In the genomic region with DNA sequence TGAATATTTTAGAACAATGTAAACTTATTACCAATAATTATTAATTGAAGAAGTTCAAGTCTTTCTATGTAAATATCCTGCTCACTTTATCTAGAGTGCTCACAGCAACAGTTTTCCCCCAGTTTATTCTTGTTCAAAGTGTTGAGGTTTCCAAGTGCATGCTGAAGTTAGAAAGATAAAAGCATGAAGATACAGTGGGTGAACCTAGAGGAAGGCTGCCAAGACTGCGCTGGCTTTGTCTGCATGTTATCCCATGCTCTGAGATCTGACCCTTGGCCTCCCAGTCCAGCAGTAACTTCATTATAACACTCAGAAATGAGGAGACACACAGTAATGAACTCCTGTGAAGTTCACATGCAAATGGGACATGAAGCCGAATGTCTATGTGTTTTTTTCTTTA, we compare ENCODE assay signal across 20 cellular contexts.
DNase-seq lines count a peak whose midpoint lies in the region; ATAC-seq and TF ChIP-seq lines count a peak whose summit lies in the region.
"Had no signal": no experiment of that assay in that cellular context is flagged by ENCODE, and none has a peak within 500 bp of the region (broad histone marks: within the 10 kb centered on the region; RNA-seq: fewer than 3 reads in every experiment).

No MANE protein-coding gene starts in this region.

- H3K4me1 Mint-ChIP-seq in activated CD4-positive, alpha-beta memory T cell treated with anti-CD3 and anti-CD28 coated beads for 36 hours (ENCODE audit: low read depth) = no peaks in the 10 kb centered on the region
- no peaks in the 10 kb centered on the region for H3K4me1 Mint-ChIP-seq in activated CD4-positive, alpha-beta T cell treated with anti-CD3 and anti-CD28 coated beads, Interleukin-2, amount 10 ng/mL, durations not matched to agents 7 days and 5 days

- H3K27me3 ChIP-seq in right atrium auricular region = no peaks in the 10 kb centered on the region
- no peaks in the 10 kb centered on the region for H3K27me3 ChIP-seq in cardiac muscle cell
- no peaks in the 10 kb centered on the region for H3K27me3 ChIP-seq in right cardiac atrium (ENCODE audit: control insufficient read depth, insufficient read depth)

- no peak overlapping the region for H3K4me3 Mint-ChIP-seq in activated CD4-positive, alpha-beta memory T cell treated with anti-CD3 and anti-CD28 coated beads for 36 hours
- no peak overlapping the region for H3K4me3 Mint-ChIP-seq in activated CD4-positive, alpha-beta T cell treated with anti-CD3 and anti-CD28 coated beads, Interleukin-2, amount 10 ng/mL, durations not matched to agents 7 days and 5 days
- H3K4me3 Mint-ChIP-seq: IgD-negative memory B cell had no signal

- peaks cover 5% of the 10 kb centered on the region for H3K27me3 Mint-ChIP-seq in activated CD4-positive, alpha-beta memory T cell treated with anti-CD3 and anti-CD28 coated beads for 36 hours
- peaks cover 7% of the 10 kb centered on the region for H3K27me3 Mint-ChIP-seq in activated CD4-positive, alpha-beta T cell treated with anti-CD3 and anti-CD28 coated beads, Interleukin-2, amount 10 ng/mL, durations not matched to agents 7 days and 5 days
- H3K27me3 Mint-ChIP-seq: IgD-negative memory B cell had no signal

- no peak for DNase-seq in Right ventricle myocardium inferior (ENCODE audit: missing footprints)
- DNase-seq in right atrium auricular region (ENCODE audit: low spot score) = no peak
- peak in 1 of 2 donors; percentile 75 for DNase-seq in cardiac muscle cell (ENCODE audit: low read depth in 1 of 2, low spot score in 1 of 2)
- peak in 2 of 3 donors; percentile 48 to 62 for DNase-seq in right cardiac atrium
- no peak for DNase-seq in activated CD4-positive, alpha-beta memory T cell treated with anti-CD3 and anti-CD28 coated beads for 36 hours
- no peak for DNase-seq in activated CD4-positive, alpha-beta T cell treated with anti-CD3 and anti-CD28 coated beads, Interleukin-2, amount 10 ng/mL, durations not matched to agents 7 days and 5 days
- DNase-seq: ACHN, HCEC 1CT, NCI-H1048, NCI-H1417, NCI-H1694, NCI-H2029 treated with DMSO at 0.1 percent for 48 hours, NCI-H2227 treated with DMSO at 0.1 percent for 48 hours, NCI-H69, SIG-M5 had no signal

- H3K36me3 Mint-ChIP-seq in activated CD4-positive, alpha-beta memory T cell treated with anti-CD3 and anti-CD28 coated beads for 36 hours = no peaks in the 10 kb centered on the region
- no peaks in the 10 kb centered on the region for H3K36me3 Mint-ChIP-seq in activated CD4-positive, alpha-beta T cell treated with anti-CD3 and anti-CD28 coated beads, Interleukin-2, amount 10 ng/mL, durations not matched to agents 7 days and 5 days (ENCODE audit: low read depth)
- H3K36me3 Mint-ChIP-seq: IgD-negative memory B cell had no signal

- ATAC-seq in Right ventricle myocardium inferior (peak; percentile 56), right cardiac atrium (peak; percentile 37 to 41), SK-N-SH treated with all-trans-retinoic acid at 6 μM for 48 hours (no peak)
- ATAC-seq: Panc1 had no signal

- H3K4me1 ChIP-seq in right atrium auricular region = no peaks in the 10 kb centered on the region
- H3K4me1 ChIP-seq in cardiac muscle cell (ENCODE audit: low read depth) = peaks cover 47% of the 10 kb centered on the region
- H3K4me1 ChIP-seq in right cardiac atrium (ENCODE audit: control insufficient read depth, insufficient read depth, low read length) = no peaks in the 10 kb centered on the region

- no peaks in the 10 kb centered on the region for H3K9me3 Mint-ChIP-seq in activated CD4-positive, alpha-beta memory T cell treated with anti-CD3 and anti-CD28 coated beads for 36 hours
- no peaks in the 10 kb centered on the region for H3K9me3 Mint-ChIP-seq in activated CD4-positive, alpha-beta T cell treated with anti-CD3 and anti-CD28 coated beads, Interleukin-2, amount 10 ng/mL, durations not matched to agents 7 days and 5 days
- H3K9me3 Mint-ChIP-seq: IgD-negative memory B cell had no signal

- no peak overlapping the region for H3K27ac Mint-ChIP-seq in activated CD4-positive, alpha-beta memory T cell treated with anti-CD3 and anti-CD28 coated beads for 36 hours
- no peak overlapping the region for H3K27ac Mint-ChIP-seq in activated CD4-positive, alpha-beta T cell treated with anti-CD3 and anti-CD28 coated beads, Interleukin-2, amount 10 ng/mL, durations not matched to agents 7 days and 5 days
- H3K27ac Mint-ChIP-seq: IgD-negative memory B cell had no signal

- H3K4me3 ChIP-seq in right atrium auricular region = no peak overlapping the region
- H3K4me3 ChIP-seq in cardiac muscle cell = no peak overlapping the region
- H3K4me3 ChIP-seq in right cardiac atrium (ENCODE audit: low read length) = no peak overlapping the region

- no peak overlapping the region for H3K27ac ChIP-seq in right atrium auricular region
- H3K27ac ChIP-seq in cardiac muscle cell = peak overlapping the region; percentile 31
- H3K27ac ChIP-seq in right cardiac atrium (ENCODE audit: low read length) = no peak overlapping the region
- H3K27ac ChIP-seq: 22Rv1, RWPE1 had no signal

- H3K36me3 ChIP-seq in right atrium auricular region (no peaks in the 10 kb centered on the region), cardiac muscle cell (no peaks in the 10 kb centered on the region)

- 40% methylated on average over 2 of the region's 2 CpGs for WGBS in right cardiac atrium

- H3K9me3 ChIP-seq in right atrium auricular region (no peaks in the 10 kb centered on the region), cardiac muscle cell (ENCODE audit: low read depth) (no peaks in the 10 kb centered on the region), right cardiac atrium (ENCODE audit: control insufficient read depth, low read length) (no peaks in the 10 kb centered on the region)

- intact Hi-C loops in Right ventricle myocardium inferior (cut with DNase I) = loop anchor here (5.0 kb wide), 1 partner anchor 63 kb away; no protein-coding TSS in a partner anchor
- intact Hi-C loops in right cardiac atrium (cut with DNase I) = no loop called here
- intact Hi-C loops in activated CD4-positive, alpha-beta memory T cell treated with anti-CD3 and anti-CD28 coated beads for 36 hours (cut with micrococcal nuclease) = no loop called here

- POLR2A ChIA-PET in activated CD4-positive, alpha-beta memory T cell treated with anti-CD3 and anti-CD28 coated beads for 36 hours (lab: Charles Lee) = no interaction called here
- POLR2A ChIA-PET in activated CD4-positive, alpha-beta T cell treated with anti-CD3 and anti-CD28 coated beads, Interleukin-2, amount 10 ng/mL, durations not matched to agents 7 days and 5 days (lab: Charles Lee) = no interaction called here

- CTCF ChIA-PET in activated CD4-positive, alpha-beta memory T cell treated with anti-CD3 and anti-CD28 coated beads for 36 hours (lab: Charles Lee) = no interaction called here
- CTCF ChIA-PET in activated CD4-positive, alpha-beta T cell treated with anti-CD3 and anti-CD28 coated beads, Interleukin-2, amount 10 ng/mL, durations not matched to agents 7 days and 5 days (lab: Charles Lee) = no interaction called here

- TF ChIP-seq CTCF in right atrium auricular region (IDR thresholded peaks at IDR 0.05) (no peak), cardiac muscle cell (IDR thresholded peaks at IDR 0.05; ENCODE audit: low read depth, low read length) (no peak)

TF ChIP-seq in SK-N-SH treated with all-trans-retinoic acid at 6 μM for 48 hours, 23 proteins besides CTCF, POLR2A, EP300 and RAD21 (continues in another document):
- TF ChIP-seq, protein P1, sequence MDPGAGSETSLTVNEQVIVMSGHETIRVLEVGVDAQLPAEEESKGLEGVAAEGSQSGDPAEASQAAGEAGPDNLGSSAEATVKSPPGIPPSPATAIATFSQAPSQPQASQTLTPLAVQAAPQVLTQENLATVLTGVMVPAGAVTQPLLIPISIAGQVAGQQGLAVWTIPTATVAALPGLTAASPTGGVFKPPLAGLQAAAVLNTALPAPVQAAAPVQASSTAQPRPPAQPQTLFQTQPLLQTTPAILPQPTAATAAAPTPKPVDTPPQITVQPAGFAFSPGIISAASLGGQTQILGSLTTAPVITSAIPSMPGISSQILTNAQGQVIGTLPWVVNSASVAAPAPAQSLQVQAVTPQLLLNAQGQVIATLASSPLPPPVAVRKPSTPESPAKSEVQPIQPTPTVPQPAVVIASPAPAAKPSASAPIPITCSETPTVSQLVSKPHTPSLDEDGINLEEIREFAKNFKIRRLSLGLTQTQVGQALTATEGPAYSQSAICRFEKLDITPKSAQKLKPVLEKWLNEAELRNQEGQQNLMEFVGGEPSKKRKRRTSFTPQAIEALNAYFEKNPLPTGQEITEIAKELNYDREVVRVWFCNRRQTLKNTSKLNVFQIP (CRISPR knock-in tag; IDR thresholded peaks at IDR 0.05; ENCODE audit: borderline replicate concordance, low read depth) = no peak
- TF ChIP-seq ZFP30 (CRISPR knock-in tag; IDR thresholded peaks at IDR 0.05) (no peak), SNAI2 (CRISPR knock-in tag; IDR thresholded peaks at IDR 0.05) (no peak), TSHZ2 (CRISPR knock-in tag; IDR thresholded peaks at IDR 0.05) (no peak), OSR1 (CRISPR knock-in tag; IDR thresholded peaks at IDR 0.05) (no peak)

Comparison
In these comparisons a context has a peak if more than half of its experiments do, and no peak if none do; other contexts are left out.
1. DNase-seq: peak in right cardiac atrium (2 of 3); none in Right ventricle myocardium inferior (single experiment), right atrium auricular region (single experiment), activated CD4-positive, alpha-beta memory T cell treated with anti-CD3 and anti-CD28 coated beads for 36 hours (single experiment) and activated CD4-positive, alpha-beta T cell treated with anti-CD3 and anti-CD28 coated beads, Interleukin-2, amount 10 ng/mL, durations not matched to agents 7 days and 5 days (single experiment).